10 cellular contexts compared by ENCODE assay signal in genomic region chr17:81388612-81389367, GRCh38. TPM values are rescaled to one million over a fixed set of nuclear protein-coding genes. Genes with fewer than 3 reads are reported as not detected.
A peak's percentile ranks its signal among the peaks of the same experiment; 100 is the strongest.
DNase-seq lines count a peak whose midpoint lies in the region; ATAC-seq and TF ChIP-seq lines count a peak whose summit lies in the region.
"Had no signal": no experiment of that assay in that cellular context is flagged by ENCODE, and none has a peak within 500 bp of the region (broad histone marks: within the 10 kb centered on the region; RNA-seq: fewer than 3 reads in every experiment).

No MANE protein-coding gene starts in this region.

- TF ChIP-seq CTCF in prostate gland (IDR thresholded peaks at IDR 0.05), result no peak

- no peaks in the 10 kb centered on the region for H4K20me1 ChIP-seq in GM23248 (ENCODE audit: insufficient read depth)

- CTCF ChIA-PET in activated CD4-positive, alpha-beta T cell treated with anti-CD3 and anti-CD28 coated beads for 36 hours (lab: Charles Lee), result no interaction called here

- no peaks in the 10 kb centered on the region for H3K27me3 ChIP-seq in GM23248 (replicated peaks; ENCODE audit: insufficient read depth)
- H3K27me3 ChIP-seq in prostate gland (replicated peaks; ENCODE audit: insufficient read depth), result no peaks in the 10 kb centered on the region

- DNase-seq in GM23248 (no peak), SHP77 treated with DMSO at 0.1 percent for 48 hours (lab: John Stamatoyannopoulos, UW) (peak; percentile 49), globus pallidus (ENCODE audit: low spot score) (peak; percentile 85), prostate gland (ENCODE audit: low spot score) (no peak), SKM-1 treated with dmso at 0.1 percent for 144 hours (lab: John Stamatoyannopoulos, UW; ENCODE audit: unreplicated experiment) (no peak), ecto neural progenitor cell (ENCODE audit: low spot score) (no peak)
- DNase-seq in activated CD4-positive, alpha-beta T cell treated with anti-CD3 and anti-CD28 coated beads for 36 hours, result no peak
- DNase-seq: MM.1S had no signal

- no peak for TF ChIP-seq POLR2A in prostate gland (IDR thresholded peaks at IDR 0.05)

- no peaks in the 10 kb centered on the region for H3K9me2 ChIP-seq in GM23248 (ENCODE audit: insufficient read depth)

- no peak overlapping the region for H3K4me3 Mint-ChIP-seq in activated CD4-positive, alpha-beta T cell treated with anti-CD3 and anti-CD28 coated beads for 36 hours
- H3K4me3 Mint-ChIP-seq: T-helper 2 cell treated with Interferon-gamma antibody and Interleukin-4, amounts not matched to agents 5 μg/mL and 100 μg/mL, for 36 hours had no signal

- no peak overlapping the region for H2AFZ ChIP-seq in GM23248

- no peak for ATAC-seq in activated CD4-positive, alpha-beta T cell treated with anti-CD3 and anti-CD28 coated beads for 36 hours
- no peak for ATAC-seq in GM19452 (IDR thresholded peaks at IDR 0.05; ENCODE audit: unreplicated experiment)

- POLR2A ChIA-PET in activated CD4-positive, alpha-beta T cell treated with anti-CD3 and anti-CD28 coated beads for 36 hours (lab: Charles Lee), result no interaction called here

- H3K9me3 ChIP-seq in GM23248 (ENCODE audit: low read depth), result no peaks in the 10 kb centered on the region
- H3K9me3 ChIP-seq in prostate gland, result no peaks in the 10 kb centered on the region

- H3K9me3 Mint-ChIP-seq in activated CD4-positive, alpha-beta T cell treated with anti-CD3 and anti-CD28 coated beads for 36 hours (ENCODE audit: low read depth), result no peaks in the 10 kb centered on the region
- H3K9me3 Mint-ChIP-seq: T-helper 2 cell treated with Interferon-gamma antibody and Interleukin-4, amounts not matched to agents 5 μg/mL and 100 μg/mL, for 36 hours had no signal

- 0 out of 2 replicates have a peak overlapping the region, but pooled peaks have one; percentile 91 for H3K9ac ChIP-seq in GM23248

- H3K4me1 ChIP-seq in GM23248 (ENCODE audit: insufficient read depth) (peaks cover 16% of the 10 kb centered on the region), prostate gland (replicated peaks) (peaks cover 18% of the 10 kb centered on the region)

- no peak overlapping the region for H3K27ac Mint-ChIP-seq in activated CD4-positive, alpha-beta T cell treated with anti-CD3 and anti-CD28 coated beads for 36 hours
- H3K27ac Mint-ChIP-seq: T-helper 2 cell treated with Interferon-gamma antibody and Interleukin-4, amounts not matched to agents 5 μg/mL and 100 μg/mL, for 36 hours had no signal

- peaks cover 54% of the 10 kb centered on the region for H3K79me2 ChIP-seq in GM23248 (ENCODE audit: insufficient read depth)

- H3K36me3 ChIP-seq in GM23248 (ENCODE audit: low read depth) (no peaks in the 10 kb centered on the region), prostate gland (no peaks in the 10 kb centered on the region)

- in situ Hi-C loops in GM23248 (cut with MboI), result no loop called here

- H3K4me1 Mint-ChIP-seq in activated CD4-positive, alpha-beta T cell treated with anti-CD3 and anti-CD28 coated beads for 36 hours, result no peaks in the 10 kb centered on the region

- H3K36me3 Mint-ChIP-seq in activated CD4-positive, alpha-beta T cell treated with anti-CD3 and anti-CD28 coated beads for 36 hours (ENCODE audit: low read depth), result no peaks in the 10 kb centered on the region

- 81 to 88% methylated on average over 17 to 19 of the region's 19 CpGs for WGBS in GM23248 (ENCODE audit: low coverage in 1 of 2, low lambda C conversion rate in 2 of 2, missing lambda C conversion rate in 2 of 2), 2 experiments
- 49% methylated on average over 18 of the region's 19 CpGs for WGBS in prostate gland

- H3K27ac ChIP-seq in GM23248 (no peak overlapping the region), prostate gland (peak overlapping the region; percentile 98 to 99)

- H3F3A ChIP-seq in GM23248 (ENCODE audit: insufficient read depth), result peaks cover 9% of the 10 kb centered on the region; the same call in 1 of the 2 replicates

- intact Hi-C loops in prostate gland (cut with DNase I), result loop anchor here (5.0 kb wide), 1 partner anchor 94 kb away; no protein-coding TSS in a partner anchor
- intact Hi-C loops in activated CD4-positive, alpha-beta T cell treated with anti-CD3 and anti-CD28 coated beads for 36 hours (cut with DNase I, micrococcal nuclease), result no loop called here

- H3K4me3 ChIP-seq in GM23248 (no peak overlapping the region), prostate gland (peak overlapping the region in 1 of 2 donors; percentile 7)

- peaks cover 48% of the 10 kb centered on the region for H3K27me3 Mint-ChIP-seq in activated CD4-positive, alpha-beta T cell treated with anti-CD3 and anti-CD28 coated beads for 36 hours

- H3K4me2 ChIP-seq in GM23248 (ENCODE audit: unreplicated experiment), result peak overlapping the region; percentile 92

RNA-seq across cellular contexts. Expression of gene BAHCC1, which starts 6.5 kb away (rescaled TPM):
- total RNA-seq in GM23248 (2014; rRNA removed; shearing (Covaris generic)), result 3.0 and 5.2 TPM in 2 replicates
- 0.91 and 1.3 TPM in 2 replicates for polyA plus RNA-seq in GM23248 (2016; fragmentation: Nextera tagmentation; extraction: Ambion mirVana)
- 10 to 100 TPM; 11.4 to 28.9 TPM for total RNA-seq in prostate gland
- total RNA-seq in activated CD4-positive, alpha-beta T cell treated with anti-CD3 and anti-CD28 coated beads for 36 hours, result under 1 TPM in 1 of 2 experiments, not detected in 1; 0.05 TPM

Comparison
In these comparisons a context has a peak if more than half of its experiments do, and no peak if none do; other contexts are left out.
1. DNase-seq: peak in SHP77 treated with DMSO at 0.1 percent for 48 hours (single experiment) and globus pallidus (single experiment); none in GM23248 (single experiment), prostate gland (single experiment), activated CD4-positive, alpha-beta T cell treated with anti-CD3 and anti-CD28 coated beads for 36 hours (single experiment), SKM-1 treated with dmso at 0.1 percent for 144 hours (single experiment) and ecto neural progenitor cell (single experiment).